In genomic region chr22:49784987-49785614, GRCh38 we compare ENCODE assay signal across 15 cellular contexts.
"Had no signal": no experiment of that assay in that cellular context is flagged by ENCODE, and none has a peak within 500 bp of the region (broad histone marks: within the 10 kb centered on the region; RNA-seq: fewer than 3 reads in every experiment).

No MANE protein-coding gene starts in this region.

- H3K9me3 Mint-ChIP-seq: activated CD8-positive, alpha-beta T cell treated with anti-CD3 and anti-CD28 coated beads for 36 hours; memory B cell; naive thymus-derived CD4-positive, alpha-beta T cell; T-helper 1 cell treated with Interleukin-12 subunit alpha and Interleukin-12 subunit beta and Interleukin-4 antibody, amounts not matched to agents 30 μg/mL and 1 μg/mL, for 36 hours had no signal

- DNase-seq: activated CD4-positive, alpha-beta T cell treated with anti-CD3 and anti-CD28 coated beads for 36 hours; activated CD8-positive, alpha-beta memory T cell treated with anti-CD3 and anti-CD28 coated beads, Interleukin-2, amount 50 U/mL, for 48 hours; activated CD8-positive, alpha-beta T cell treated with anti-CD3 and anti-CD28 coated beads for 36 hours; activated naive CD4-positive, alpha-beta T cell; cerebellar nuclear complex; islet precursor cell; naive thymus-derived CD4-positive, alpha-beta T cell had no signal

- H3K27ac Mint-ChIP-seq: activated CD4-positive, alpha-beta T cell treated with anti-CD3 and anti-CD28 coated beads for 36 hours; activated CD8-positive, alpha-beta T cell treated with anti-CD3 and anti-CD28 coated beads for 36 hours; memory B cell; T-helper 1 cell treated with Interleukin-12 subunit alpha and Interleukin-12 subunit beta and Interleukin-4 antibody, amounts not matched to agents 30 μg/mL and 1 μg/mL, for 36 hours had no signal

- H3K4me3 Mint-ChIP-seq: activated CD4-positive, alpha-beta T cell treated with anti-CD3 and anti-CD28 coated beads for 36 hours; activated CD8-positive, alpha-beta T cell treated with anti-CD3 and anti-CD28 coated beads for 36 hours; memory B cell; naive thymus-derived CD4-positive, alpha-beta T cell; T-helper 1 cell treated with Interleukin-12 subunit alpha and Interleukin-12 subunit beta and Interleukin-4 antibody, amounts not matched to agents 30 μg/mL and 1 μg/mL, for 36 hours had no signal

- H3K27me3 ChIP-seq: gastroesophageal sphincter, right atrium auricular region had no signal

- H3K9me3 ChIP-seq: gastroesophageal sphincter, mucosa of descending colon, right atrium auricular region, thoracic aorta had no signal

- H3K27ac ChIP-seq: gastroesophageal sphincter, thoracic aorta had no signal

- H3K4me3 ChIP-seq: gastroesophageal sphincter, mucosa of descending colon, right atrium auricular region, smooth muscle cell, thoracic aorta had no signal

- H3K27me3 Mint-ChIP-seq: activated CD4-positive, alpha-beta T cell treated with anti-CD3 and anti-CD28 coated beads for 36 hours; activated CD8-positive, alpha-beta T cell treated with anti-CD3 and anti-CD28 coated beads for 36 hours; memory B cell; naive thymus-derived CD4-positive, alpha-beta T cell had no signal

- ATAC-seq: activated CD4-positive, alpha-beta T cell treated with anti-CD3 and anti-CD28 coated beads for 36 hours; activated CD8-positive, alpha-beta T cell treated with anti-CD3 and anti-CD28 coated beads for 36 hours; gastroesophageal sphincter; left lobe of liver; mucosa of descending colon; naive thymus-derived CD4-positive, alpha-beta T cell had no signal

- H3K4me2 ChIP-seq: smooth muscle cell had no signal
